ENCODE assay signal across 18 cellular contexts in genomic region chr18:59054892-59055291, GRCh38.
A peak's percentile ranks its signal among the peaks of the same experiment; 100 is the strongest.
DNase-seq lines count a peak whose midpoint lies in the region; ATAC-seq and TF ChIP-seq lines count a peak whose summit lies in the region.
"Had no signal": no experiment of that assay in that cellular context is flagged by ENCODE, and none has a peak within 500 bp of the region (broad histone marks: within the 10 kb centered on the region; RNA-seq: fewer than 3 reads in every experiment).

No MANE protein-coding gene starts in this region.

- H3K9me3 ChIP-seq in left ventricle myocardium inferior (replicated peaks), result no peaks in the 10 kb centered on the region
- no peaks in the 10 kb centered on the region for H3K9me3 ChIP-seq in vagina
- H3K9me3 ChIP-seq: esophagus muscularis mucosa had no signal

- H3K27ac Mint-ChIP-seq in GM23338, result no peak overlapping the region
- H3K27ac Mint-ChIP-seq: activated naive CD4-positive, alpha-beta T cell treated with anti-CD3 and anti-CD28 coated beads, Interleukin-2, amount 50 U/mL, for 24 hours; immature natural killer cell; naive thymus-derived CD8-positive, alpha-beta T cell had no signal

- no peaks in the 10 kb centered on the region for H3K36me3 ChIP-seq in left ventricle myocardium inferior
- no peaks in the 10 kb centered on the region for H3K36me3 ChIP-seq in vagina
- no peaks in the 10 kb centered on the region for H3K36me3 ChIP-seq in GM23338 (ENCODE audit: insufficient read depth)
- H3K36me3 ChIP-seq: esophagus muscularis mucosa had no signal

- DNase-seq in Right ventricle myocardium inferior (ENCODE audit: missing footprints) (no peak), left ventricle myocardium inferior (no peak), amniotic epithelial cell (ENCODE audit: low read depth) (peak; percentile 66), posterior vena cava (ENCODE audit: low spot score) (peak; percentile 85), vagina (ENCODE audit: extremely low spot score in 2 of 2) (no peak), GM23338 (ENCODE audit: low spot score) (no peak)
- no peak for DNase-seq in activated CD4-positive, alpha-beta T cell treated with anti-CD3 and anti-CD28 coated beads, Interleukin-2, amount 50 U/mL, for 1 hour
- DNase-seq: COR-L47; EL; head of caudate nucleus; immature natural killer cell; naive thymus-derived CD8-positive, alpha-beta T cell; NCI-H2029 treated with DMSO at 0.1 percent for 48 hours; stimulated activated CD4-positive, alpha-beta T cell treated with anti-CD3 and anti-CD28 coated beads, Interleukin-12 subunit alpha, Interleukin-12 subunit beta, amount 100 ng/mL, for 4 hours; stimulated activated naive CD4-positive, alpha-beta T cell had no signal

- H3K4me3 ChIP-seq in left ventricle myocardium inferior, result no peak overlapping the region
- H3K4me3 ChIP-seq in vagina, result no peak overlapping the region
- no peak overlapping the region for H3K4me3 ChIP-seq in GM23338
- H3K4me3 ChIP-seq: esophagus muscularis mucosa had no signal

- H2AFZ ChIP-seq in GM23338, result no peak overlapping the region

- H3K27me3 ChIP-seq in left ventricle myocardium inferior (ENCODE audit: low read depth) (no peaks in the 10 kb centered on the region), vagina (no peaks in the 10 kb centered on the region), GM23338 (ENCODE audit: insufficient read depth) (no peaks in the 10 kb centered on the region)

- no peak for TF ChIP-seq POLR2A in vagina (IDR thresholded peaks at IDR 0.05)

- H3K27ac ChIP-seq in left ventricle myocardium inferior (replicated peaks) (no peak overlapping the region), vagina (peak overlapping the region; percentile 9), GM23338 (ENCODE audit: low read depth) (no peak overlapping the region)
- H3K27ac ChIP-seq: esophagus muscularis mucosa had no signal

- H3K9me3 Mint-ChIP-seq in GM23338, result no peaks in the 10 kb centered on the region
- H3K9me3 Mint-ChIP-seq: activated naive CD4-positive, alpha-beta T cell treated with anti-CD3 and anti-CD28 coated beads, Interleukin-2, amount 50 U/mL, for 24 hours; immature natural killer cell; naive thymus-derived CD8-positive, alpha-beta T cell had no signal

- H3K9me2 ChIP-seq in GM23338 (ENCODE audit: insufficient read depth), result no peaks in the 10 kb centered on the region

- peak; percentile 41 for ATAC-seq in Right ventricle myocardium inferior
- no peak for ATAC-seq in GM23338
- ATAC-seq in HG03039 (IDR thresholded peaks at IDR 0.05; ENCODE audit: unreplicated experiment), result no peak
- ATAC-seq: naive thymus-derived CD8-positive, alpha-beta T cell had no signal

- H3K4me3 Mint-ChIP-seq in GM23338, result no peak overlapping the region
- H3K4me3 Mint-ChIP-seq: activated naive CD4-positive, alpha-beta T cell treated with anti-CD3 and anti-CD28 coated beads, Interleukin-2, amount 50 U/mL, for 24 hours; immature natural killer cell; naive thymus-derived CD8-positive, alpha-beta T cell had no signal

- H3F3A ChIP-seq in GM23338 (replicated peaks; ENCODE audit: low read depth), result no peaks in the 10 kb centered on the region

- TF ChIP-seq CTCF in left ventricle myocardium inferior (IDR thresholded peaks at IDR 0.05; ENCODE audit: borderline replicate concordance) (no peak), vagina (IDR thresholded peaks at IDR 0.05) (no peak), GM23338 (conservative IDR thresholded peaks at IDR 0.05; ENCODE audit: low read depth in 2 of 2) (no peak)

- H3K27me3 Mint-ChIP-seq in GM23338 (ENCODE audit: insufficient read depth, low read depth, poor library complexity), result peaks cover 8% of the 10 kb centered on the region

- no peaks in the 10 kb centered on the region for H3K36me3 Mint-ChIP-seq in GM23338 (ENCODE audit: low read depth)
- H3K36me3 Mint-ChIP-seq: activated naive CD4-positive, alpha-beta T cell treated with anti-CD3 and anti-CD28 coated beads, Interleukin-2, amount 50 U/mL, for 24 hours; immature natural killer cell; naive thymus-derived CD8-positive, alpha-beta T cell had no signal

- no peaks in the 10 kb centered on the region for H4K20me1 ChIP-seq in GM23338 (replicated peaks; ENCODE audit: insufficient read depth)

- intact Hi-C loops in Right ventricle myocardium inferior (cut with DNase I) (no loop called here), left ventricle myocardium inferior (cut with micrococcal nuclease) (no loop called here), posterior vena cava (cut with DNase I) (no loop called here), vagina (cut with DNase I) (loop anchor here (5.0 kb wide), 1 partner anchor 273 kb away; no protein-coding TSS in a partner anchor)

- H3K4me2 ChIP-seq in GM23338, result no peak overlapping the region

- no peaks in the 10 kb centered on the region for H3K79me2 ChIP-seq in GM23338 (replicated peaks; ENCODE audit: insufficient read depth)

- H3K4me1 Mint-ChIP-seq in GM23338, result peaks cover 13% of the 10 kb centered on the region
- H3K4me1 Mint-ChIP-seq: activated naive CD4-positive, alpha-beta T cell treated with anti-CD3 and anti-CD28 coated beads, Interleukin-2, amount 50 U/mL, for 24 hours; immature natural killer cell had no signal

- peaks cover 40% of the 10 kb centered on the region for H3K4me1 ChIP-seq in left ventricle myocardium inferior
- peaks cover 17% of the 10 kb centered on the region for H3K4me1 ChIP-seq in vagina
- H3K4me1 ChIP-seq in GM23338 (ENCODE audit: insufficient read depth), result peaks cover 9% of the 10 kb centered on the region

TF ChIP-seq in GM23338, 12 proteins besides CTCF, POLR2A, EP300 and RAD21 (continues in another document):
- TF ChIP-seq POLR2AphosphoS5 (IDR thresholded peaks at IDR 0.05; ENCODE audit: low read depth) (no peak), REST (IDR thresholded peaks at IDR 0.05; ENCODE audit: unreplicated experiment) (no peak)

Comparison
In these comparisons a context has a peak if more than half of its experiments do, and no peak if none do; other contexts are left out.
1. DNase-seq: peak in amniotic epithelial cell (single experiment) and posterior vena cava (single experiment); none in Right ventricle myocardium inferior (single experiment), left ventricle myocardium inferior (single experiment), vagina (0 of 2), activated CD4-positive, alpha-beta T cell treated with anti-CD3 and anti-CD28 coated beads, Interleukin-2, amount 50 U/mL, for 1 hour (single experiment) and GM23338 (single experiment).